8 cellular contexts compared by ENCODE assay signal in genomic region chr12:111434049-111434448, GRCh38. TPM values are rescaled to one million over a fixed set of nuclear protein-coding genes. Genes with fewer than 3 reads are reported as not detected.
DNase-seq lines count a peak whose midpoint lies in the region; ATAC-seq and TF ChIP-seq lines count a peak whose summit lies in the region.

No MANE protein-coding gene starts in this region.

- no peaks in the 10 kb centered on the region for H3K27me3 ChIP-seq in left lung
- H3K27me3 ChIP-seq in thoracic aorta (replicated peaks; ENCODE audit: insufficient read depth): no peaks in the 10 kb centered on the region

- H3K9me3 ChIP-seq in left lung (no peaks in the 10 kb centered on the region), thoracic aorta (no peaks in the 10 kb centered on the region)

- H3K36me3 ChIP-seq in left lung (no peaks in the 10 kb centered on the region), thoracic aorta (no peaks in the 10 kb centered on the region)

- peaks cover 94% of the 10 kb centered on the region for H3K4me1 Mint-ChIP-seq in activated CD8-positive, alpha-beta memory T cell treated with anti-CD3 and anti-CD28 coated beads, Interleukin-2, amount 10 ng/mL, durations not matched to agents 7 days and 5 days
- peaks cover 77% of the 10 kb centered on the region for H3K4me1 Mint-ChIP-seq in activated T-helper 2 cell treated with anti-CD3 and anti-CD28 coated beads, Interferon-gamma antibody, Interleukin-2, Interleukin-4, amounts not matched to agents 10 μg/mL and 5 μg/mL and 100 μg/mL, durations not matched to agents 14 hours and 24 hours and 36 hours (ENCODE audit: low read depth)

- H3K27me3 Mint-ChIP-seq in activated CD8-positive, alpha-beta memory T cell treated with anti-CD3 and anti-CD28 coated beads, Interleukin-2, amount 10 ng/mL, durations not matched to agents 7 days and 5 days: no peaks in the 10 kb centered on the region
- no peaks in the 10 kb centered on the region for H3K27me3 Mint-ChIP-seq in activated T-helper 2 cell treated with anti-CD3 and anti-CD28 coated beads, Interferon-gamma antibody, Interleukin-2, Interleukin-4, amounts not matched to agents 10 μg/mL and 5 μg/mL and 100 μg/mL, durations not matched to agents 14 hours and 24 hours and 36 hours (ENCODE audit: low read depth)

- CTCF ChIA-PET in activated CD8-positive, alpha-beta memory T cell treated with anti-CD3 and anti-CD28 coated beads, Interleukin-2, amount 10 ng/mL, durations not matched to agents 7 days and 5 days (lab: Charles Lee): interaction anchor here (3.3 to 31.7 kb wide), 3 partner anchors 11 to 31 kb away, joined by 43 to 950 read pairs (median 44); partner anchors contain the start of gene SH2B3

- peak overlapping the region; percentile 63 for H3K4me3 Mint-ChIP-seq in activated CD8-positive, alpha-beta memory T cell treated with anti-CD3 and anti-CD28 coated beads, Interleukin-2, amount 10 ng/mL, durations not matched to agents 7 days and 5 days
- peak overlapping the region; percentile 63 for H3K4me3 Mint-ChIP-seq in activated T-helper 2 cell treated with anti-CD3 and anti-CD28 coated beads, Interferon-gamma antibody, Interleukin-2, Interleukin-4, amounts not matched to agents 10 μg/mL and 5 μg/mL and 100 μg/mL, durations not matched to agents 14 hours and 24 hours and 36 hours (ENCODE audit: low read depth)

- H3K27ac ChIP-seq in left lung: peak overlapping the region; percentile 64 to 75
- H3K27ac ChIP-seq in thoracic aorta: peak overlapping the region; percentile 28 to 57

- H3K4me1 ChIP-seq in left lung: peaks cover 54 to 100% of the 10 kb centered on the region in 2 donors
- H3K4me1 ChIP-seq in thoracic aorta (ENCODE audit: control insufficient read depth in 1 of 2, low read depth in 2 of 2): peaks cover 72 to 79% of the 10 kb centered on the region in 2 donors

- TF ChIP-seq CTCF in left lung (IDR thresholded peaks at IDR 0.05): no peak
- no peak for TF ChIP-seq CTCF in thoracic aorta (IDR thresholded peaks at IDR 0.05)

- intact Hi-C loops in activated T-helper 2 cell treated with anti-CD3 and anti-CD28 coated beads, Interferon-gamma antibody, Interleukin-2, Interleukin-4, amounts not matched to agents 10 μg/mL and 5 μg/mL and 100 μg/mL, durations not matched to agents 14 hours and 24 hours and 36 hours (cut with micrococcal nuclease): loop anchor here (10.0 kb wide), 1 partner anchor 859 kb away; no protein-coding TSS in a partner anchor
- intact Hi-C loops in left lung (cut with DNase I): no loop called here

- no peak for ATAC-seq in activated CD8-positive, alpha-beta memory T cell treated with anti-CD3 and anti-CD28 coated beads, Interleukin-2, amount 10 ng/mL, durations not matched to agents 7 days and 5 days
- ATAC-seq in left lung: no peak
- no peak for ATAC-seq in thoracic aorta (ENCODE audit: insufficient number of reproducible peaks, low FRiP score, low read depth)

- H3K27ac Mint-ChIP-seq in activated CD8-positive, alpha-beta memory T cell treated with anti-CD3 and anti-CD28 coated beads, Interleukin-2, amount 10 ng/mL, durations not matched to agents 7 days and 5 days: peak overlapping the region; percentile 95
- peak overlapping the region; percentile 96 for H3K27ac Mint-ChIP-seq in activated T-helper 2 cell treated with anti-CD3 and anti-CD28 coated beads, Interferon-gamma antibody, Interleukin-2, Interleukin-4, amounts not matched to agents 10 μg/mL and 5 μg/mL and 100 μg/mL, durations not matched to agents 14 hours and 24 hours and 36 hours

- no peak for DNase-seq in activated CD8-positive, alpha-beta memory T cell treated with anti-CD3 and anti-CD28 coated beads, Interleukin-2, amount 10 ng/mL, durations not matched to agents 7 days and 5 days
- DNase-seq in activated CD8-positive, alpha-beta memory T cell treated with anti-CD3 and anti-CD28 coated beads, Interleukin-2, amount 50 U/mL, for 48 hours: no peak
- no peak for DNase-seq in activated T-helper 2 cell treated with anti-CD3 and anti-CD28 coated beads, Interferon-gamma antibody, Interleukin-2, Interleukin-4, amounts not matched to agents 10 μg/mL and 5 μg/mL and 100 μg/mL, durations not matched to agents 14 hours and 24 hours and 36 hours (ENCODE audit: low spot score)
- DNase-seq in left lung (no peak), thoracic aorta (ENCODE audit: low spot score) (no peak), ecto neural progenitor cell (ENCODE audit: low spot score) (no peak), NCI-H2196 (lab: John Stamatoyannopoulos, UW; ENCODE audit: unreplicated experiment) (no peak)
- DNase-seq in NK-92 treated with Interleukin-12 subunit alpha and Interleukin-12 subunit beta, amount 100 ng/mL, for 24 hours (lab: John Stamatoyannopoulos, UW): no peak

- H3K4me3 ChIP-seq in left lung (no peak overlapping the region), thoracic aorta (peak overlapping the region; percentile 55)

- peaks cover 22% of the 10 kb centered on the region for H3K36me3 Mint-ChIP-seq in activated CD8-positive, alpha-beta memory T cell treated with anti-CD3 and anti-CD28 coated beads, Interleukin-2, amount 10 ng/mL, durations not matched to agents 7 days and 5 days
- peaks cover 64% of the 10 kb centered on the region for H3K36me3 Mint-ChIP-seq in activated T-helper 2 cell treated with anti-CD3 and anti-CD28 coated beads, Interferon-gamma antibody, Interleukin-2, Interleukin-4, amounts not matched to agents 10 μg/mL and 5 μg/mL and 100 μg/mL, durations not matched to agents 14 hours and 24 hours and 36 hours (ENCODE audit: low read depth)

- H3K9me3 Mint-ChIP-seq in activated CD8-positive, alpha-beta memory T cell treated with anti-CD3 and anti-CD28 coated beads, Interleukin-2, amount 10 ng/mL, durations not matched to agents 7 days and 5 days (ENCODE audit: low read depth): no peaks in the 10 kb centered on the region
- H3K9me3 Mint-ChIP-seq in activated T-helper 2 cell treated with anti-CD3 and anti-CD28 coated beads, Interferon-gamma antibody, Interleukin-2, Interleukin-4, amounts not matched to agents 10 μg/mL and 5 μg/mL and 100 μg/mL, durations not matched to agents 14 hours and 24 hours and 36 hours: no peaks in the 10 kb centered on the region

RNA-seq across cellular contexts. Expression of gene SH2B3, which starts 28.3 kb away (rescaled TPM):
- total RNA-seq in activated CD8-positive, alpha-beta memory T cell treated with anti-CD3 and anti-CD28 coated beads, Interleukin-2, amount 10 ng/mL, durations not matched to agents 7 days and 5 days: 10 to 100 TPM; 24.9 to 51.3 TPM
- total RNA-seq in activated T-helper 2 cell treated with anti-CD3 and anti-CD28 coated beads, Interferon-gamma antibody, Interleukin-2, Interleukin-4, amounts not matched to agents 10 μg/mL and 5 μg/mL and 100 μg/mL, durations not matched to agents 14 hours and 24 hours and 36 hours: 48.3 and 50.9 TPM in 2 replicates
- total RNA-seq in left lung (10 to 100 TPM; 26.9 to 42.0 TPM), thoracic aorta (100 to 1,000 TPM in 1 of 2 donors, 10 to 100 TPM in 1; 48.6 to 117 TPM)
